8 cellular contexts compared by ENCODE assay signal in genomic region chr15:34582461-34583357, GRCh38. TPM values are rescaled to one million over a fixed set of nuclear protein-coding genes. Genes with fewer than 3 reads are reported as not detected.
DNase-seq lines count a peak whose midpoint lies in the region; ATAC-seq and TF ChIP-seq lines count a peak whose summit lies in the region.

No MANE protein-coding gene starts in this region.

- H3K36me3 Mint-ChIP-seq in T-cell, result no peaks in the 10 kb centered on the region

- peak overlapping the region in 1 of 2 donors; percentile 41 for H3K27ac ChIP-seq in breast epithelium

- H3K9me3 Mint-ChIP-seq in T-cell, result no peaks in the 10 kb centered on the region

- CTCF ChIA-PET in T-cell (lab: Charles Lee), result interaction anchor here (0.6 to 1.5 kb wide), 3 partner anchors 215 to 473 kb away, joined by 4 to 5 read pairs (median 4); partner anchors contain the start of gene LPCAT4 (in 1 of the 2)

- peak overlapping the region; percentile 61 to 89 (median 79) for H3K4me3 ChIP-seq in breast epithelium

- H3K27me3 ChIP-seq in breast epithelium, result no peaks in the 10 kb centered on the region

- no peaks in the 10 kb centered on the region for H3K9me3 ChIP-seq in breast epithelium

- peaks cover 0 to 4% of the 10 kb centered on the region in 2 donors for H3K27me3 Mint-ChIP-seq in T-cell

- peaks cover 35 to 48% (median 40%) of the 10 kb centered on the region in 3 donors for H3K4me1 Mint-ChIP-seq in T-cell

- ATAC-seq in GM19328 (IDR thresholded peaks at IDR 0.05; ENCODE audit: unreplicated experiment) (peak; percentile 47), HG03342 (IDR thresholded peaks at IDR 0.05; ENCODE audit: unreplicated experiment) (peak; percentile 51), T-cell (replicated peaks in 1 of 4) (peak; percentile 32 to 44 (median 38))

- no peaks in the 10 kb centered on the region for H3K36me3 ChIP-seq in breast epithelium

- H3K4me1 ChIP-seq in breast epithelium, result peaks cover 4% of the 10 kb centered on the region in 2 donors

- H3K27ac Mint-ChIP-seq in T-cell, result peak overlapping the region; percentile 31 to 48

- peak overlapping the region; percentile 82 to 88 (median 86) for H3K4me3 Mint-ChIP-seq in T-cell

- POLR2A ChIA-PET in T-cell (lab: Charles Lee), result no interaction called here

- no peak for TF ChIP-seq CTCF in breast epithelium (IDR thresholded peaks at IDR 0.05)

- DNase-seq in COLO829 (ENCODE audit: low spot score) (peak; percentile 15), T-cell (peak in 21 of 34 experiments; percentile 3 to 32 (median 15)), breast epithelium (ENCODE audit: low spot score in 2 of 2) (no peak), iris pigment epithelial cell (ENCODE audit: low read depth) (peak; percentile 23), DMS79 (lab: John Stamatoyannopoulos, UW) (no peak)
- peak; percentile 21 for DNase-seq in stimulated activated CD4-positive, alpha-beta T cell treated with anti-CD3 and anti-CD28 coated beads, Interleukin-1b, Interleukin-23, amount 100 ng/mL, for 48 hours

- intact Hi-C loops in breast epithelium (cut with DNase I; ENCODE audit: low total_unique reads), result no loop called here

- no peak for TF ChIP-seq POLR2A in breast epithelium (IDR thresholded peaks at IDR 0.05)

RNA-seq across cellular contexts. Expression of gene GOLGA8B, which starts 0.7 kb away (rescaled TPM):
- total RNA-seq in T-cell, result 100 to 1,000 TPM; 225 to 468 (median 379) TPM
- 100 to 1,000 TPM in 2 of 3 donors, 10 to 100 TPM in 1; 94.4 to 180 (median 131) TPM for total RNA-seq in breast epithelium

Comparison
In these comparisons a context has a peak if more than half of its experiments do, and no peak if none do; other contexts are left out.
1. DNase-seq: peak in COLO829 (single experiment), T-cell (21 of 34), iris pigment epithelial cell (single experiment) and stimulated activated CD4-positive, alpha-beta T cell treated with anti-CD3 and anti-CD28 coated beads, Interleukin-1b, Interleukin-23, amount 100 ng/mL, for 48 hours (single experiment); none in breast epithelium (0 of 2) and DMS79 (single experiment).
2. Peak in every context shown above with its lines, with median percentiles within 50 percentile points of each other: ATAC-seq.